ENCODE assay signal across 8 cellular contexts in genomic region chr16:2520097-2520783, GRCh38.
DNase-seq lines count a peak whose midpoint lies in the region; ATAC-seq, FAIRE-seq and TF ChIP-seq lines count a peak whose summit lies in the region.

TSS of gene AMDHD2 (plus strand) at chr16:2520371. CDS start at chr16:2520459, 88 bp downstream.

- no peaks in the 10 kb centered on the region for H3K27me3 ChIP-seq in Loucy (ENCODE audit: insufficient read depth, low read length, poor library complexity, severe bottlenecking)

- H3K79me2 ChIP-seq in Loucy (ENCODE audit: insufficient read depth, low read length): peaks cover 38% of the 10 kb centered on the region

- H3K4me1 Mint-ChIP-seq in nephron progenitor cell: peaks cover 40% of the 10 kb centered on the region

- peak within 1 kb of the TSS; percentile 85 for H3K4me3 Mint-ChIP-seq in nephron progenitor cell

- peaks cover under 1% of the 10 kb centered on the region for H4K20me1 ChIP-seq in Loucy (ENCODE audit: insufficient read depth, low read length, poor library complexity, severe bottlenecking)

- no peak within 1 kb of the TSS for H2AFZ ChIP-seq in Loucy (ENCODE audit: low read length)

- H3K4me3 ChIP-seq in Loucy (ENCODE audit: low read length, poor library complexity, severe bottlenecking): peak within 1 kb of the TSS; percentile 65

- H3K9me3 Mint-ChIP-seq in nephron progenitor cell: no peaks in the 10 kb centered on the region

- TF ChIP-seq CTCF in Loucy (conservative IDR thresholded peaks at IDR 0.05; ENCODE audit: low read length) (no peak), nephron progenitor cell (IDR thresholded peaks at IDR 0.05) (no peak)

- H3K4me1 ChIP-seq in Loucy (ENCODE audit: insufficient read depth, low read length, poor library complexity, severe bottlenecking): peaks cover 4% of the 10 kb centered on the region

- no peak within 1 kb of the TSS for H3K9ac ChIP-seq in Loucy (ENCODE audit: low read depth, low read length, poor library complexity, severe bottlenecking)

- H3K9me2 ChIP-seq in Loucy (replicated peaks; ENCODE audit: low read depth, low read length): no peaks in the 10 kb centered on the region

- H3K4me2 ChIP-seq in Loucy (ENCODE audit: low read depth, low read length, poor library complexity, severe bottlenecking): peak within 1 kb of the TSS; percentile 46

- peak within 1 kb of the TSS; percentile 99 for H3K27ac Mint-ChIP-seq in nephron progenitor cell

- H3K9me3 ChIP-seq in Loucy (ENCODE audit: insufficient read depth, low read depth, low read length): no peaks in the 10 kb centered on the region

- FAIRE-seq in GM19239 (lab: Jason Lieb, UNC): peak; percentile 63

- peak; percentile 66 for ATAC-seq in stimulated activated naive CD8-positive, alpha-beta T cell treated with anti-CD3 and anti-CD28 coated beads, Interleukin-15, Interleukin-2, amounts not matched to agents 100 U/mL and 50 U/mL, for 24 hours

- H3K36me3 Mint-ChIP-seq in nephron progenitor cell (ENCODE audit: low read depth): peaks cover 25% of the 10 kb centered on the region

- peak; percentile 97 for DNase-seq in AG08395 (ENCODE audit: low spot score)
- DNase-seq in GM19239 (ENCODE audit: insufficient read length, low spot score): peak; percentile 99
- DNase-seq in SIG-M5 (lab: John Stamatoyannopoulos, UW): peak; percentile 65
- DNase-seq in activated effector memory CD4-positive, alpha-beta T cell treated with anti-CD3 and anti-CD28 coated beads, Interleukin-2, amount 50 U/mL, for 16 hours: peak; percentile 96
- DNase-seq in fibroblast of the conjunctiva (ENCODE audit: low read depth): peak; percentile 83
- DNase-seq in nephron progenitor cell: peak; percentile 93
- DNase-seq in stimulated activated naive CD8-positive, alpha-beta T cell treated with anti-CD3 and anti-CD28 coated beads, Interleukin-15, Interleukin-2, amounts not matched to agents 100 U/mL and 50 U/mL, for 24 hours: peak; percentile 93

- no peaks in the 10 kb centered on the region for H3F3A ChIP-seq in Loucy (ENCODE audit: low read depth)

- H3K27me3 Mint-ChIP-seq in nephron progenitor cell (ENCODE audit: low read depth, poor library complexity): peaks cover 6% of the 10 kb centered on the region

- no peaks in the 10 kb centered on the region for H3K36me3 ChIP-seq in Loucy (ENCODE audit: insufficient read depth, low read length)

Comparison
In these comparisons a context has a peak if more than half of its experiments do, and no peak if none do; other contexts are left out.
1. Peak in every context shown above with its lines: DNase-seq, ATAC-seq and H3K4me3 ChIP-seq.